ENCODE assay signal across 1 cellular context in genomic region chr7:150382123-150382843, GRCh38.
TF ChIP-seq lines count a peak whose summit lies in the region.

No MANE protein-coding gene starts in this region.

TF ChIP-seq in K562, 482 proteins besides CTCF, POLR2A, EP300 and RAD21:
- TF ChIP-seq MTA2 (IDR thresholded peaks at IDR 0.05; ENCODE audit: low read depth) (no peak), GABPB2 (CRISPR knock-in tag; conservative IDR thresholded peaks at IDR 0.05) (no peak), SAP30 (IDR thresholded peaks at IDR 0.05; ENCODE audit: borderline replicate concordance, insufficient read depth, low read depth, low read length, poor library complexity, severe bottlenecking) (no peak), BHLHE40 (IDR thresholded peaks at IDR 0.05; ENCODE audit: low read length) (no peak), POLR2H (tag; IDR thresholded peaks at IDR 0.05; ENCODE audit: low read depth) (no peak), SMARCE1 (IDR thresholded peaks at IDR 0.05) (no peak), TCF7 (IDR thresholded peaks at IDR 0.05; ENCODE audit: borderline replicate concordance) (no peak), ATF1 (CRISPR knock-in tag; IDR thresholded peaks at IDR 0.05) (no peak), ATF1 (tag; IDR thresholded peaks at IDR 0.05) (no peak), THRAP3 (IDR thresholded peaks at IDR 0.05; ENCODE audit: borderline replicate concordance) (no peak), CBX1 (IDR thresholded peaks at IDR 0.05; ENCODE audit: low read depth) (no peak), MCM2 (IDR thresholded peaks at IDR 0.05; ENCODE audit: low read depth) (no peak), PCBP2 (IDR thresholded peaks at IDR 0.05; ENCODE audit: low read depth, low read length, poor library complexity, severe bottlenecking) (no peak), NCOA1 (IDR thresholded peaks at IDR 0.05; ENCODE audit: low read depth) (no peak), BRCA1 (IDR thresholded peaks at IDR 0.05) (no peak), BRCA1 (CRISPR knock-in tag; IDR thresholded peaks at IDR 0.05) (0 out of 2 replicates have a peak, but pooled peaks have one; percentile 65), SMAD4 (CRISPR knock-in tag; conservative IDR thresholded peaks at IDR 0.05) (no peak), RBFOX2 (IDR thresholded peaks at IDR 0.05; ENCODE audit: low read depth, low read length) (0 out of 2 replicates have a peak, but pooled peaks have one; percentile 37), MCM7 (IDR thresholded peaks at IDR 0.05) (no peak)
